In the genomic region with DNA sequence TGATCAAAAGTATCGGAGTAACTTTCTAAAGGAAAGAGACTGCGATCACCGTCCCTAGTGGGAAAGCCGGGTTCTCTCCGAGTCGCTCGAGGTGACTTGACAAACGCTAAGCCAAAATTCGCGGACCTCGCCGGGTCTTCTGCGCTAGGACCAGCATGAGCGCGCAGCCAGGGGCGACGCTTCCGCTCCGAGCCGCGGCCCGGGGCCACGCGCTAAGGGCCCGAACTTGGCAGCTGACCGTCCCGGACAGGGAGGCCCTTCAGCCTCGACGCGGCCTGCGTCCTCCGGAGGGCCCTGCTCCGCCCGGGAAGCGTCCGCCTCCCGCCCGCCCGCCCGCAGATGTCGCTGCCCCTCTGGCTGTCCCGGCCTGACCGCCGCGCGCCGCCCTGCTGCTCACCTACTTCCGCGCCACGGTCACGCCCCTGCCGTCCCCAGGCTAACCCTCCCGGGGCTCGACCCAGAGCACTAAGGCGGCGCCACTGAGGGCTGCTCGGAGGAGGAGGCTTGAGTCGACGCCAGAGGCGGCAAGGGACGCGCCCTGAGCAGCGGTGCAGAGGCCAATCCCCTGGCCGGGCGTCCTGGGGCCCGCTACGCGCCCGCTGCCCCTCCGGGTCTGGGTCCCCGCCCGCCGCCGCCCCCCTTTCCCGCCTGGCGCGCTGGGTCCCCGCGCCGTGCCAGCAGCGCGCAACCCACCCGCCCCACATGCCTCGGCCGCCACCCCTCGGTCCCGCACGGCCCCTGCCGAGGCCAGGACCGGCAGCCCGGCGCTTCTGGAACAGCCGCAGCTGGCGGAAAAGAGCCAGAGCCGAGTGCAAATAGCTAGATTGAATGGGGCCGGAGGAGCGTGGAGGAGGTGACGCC, we compare ENCODE assay signal across 8 cellular contexts. TPM values are rescaled to one million over a fixed set of nuclear protein-coding genes. Genes with fewer than 3 reads are reported as not detected.
A peak's percentile ranks its signal among the peaks of the same experiment; 100 is the strongest.
DNase-seq lines count a peak whose midpoint lies in the region; ATAC-seq and TF ChIP-seq lines count a peak whose summit lies in the region.

No MANE protein-coding gene starts in this region.

- H3K4me1 ChIP-seq in IMR-90 (ENCODE audit: control insufficient read depth, insufficient read depth, low read length) (peaks cover 11% of the 10 kb centered on the region), RWPE2 (ENCODE audit: insufficient read depth, poor library complexity, severe bottlenecking) (no peaks in the 10 kb centered on the region), gastroesophageal sphincter (peaks cover 0 to 35% (median 0%) of the 10 kb centered on the region in 3 donors), thoracic aorta (ENCODE audit: control insufficient read depth in 1 of 2, low read depth in 2 of 2) (peaks cover 8 to 19% of the 10 kb centered on the region in 2 donors)

- peak overlapping the region; percentile 84 for H3K23ac ChIP-seq in IMR-90 (ENCODE audit: low read depth, low read length)

- 0 out of 2 replicates have a peak, but pooled peaks have one; percentile 8 for TF ChIP-seq CTCF in IMR-90 (conservative IDR thresholded peaks at IDR 0.05; ENCODE audit: low read depth, low read length)
- TF ChIP-seq CTCF in RWPE2 (IDR thresholded peaks at IDR 0.05; ENCODE audit: poor library complexity, severe bottlenecking), result peak; percentile 48
- peak in 1 of 4 experiments; percentile 63 for TF ChIP-seq CTCF in gastroesophageal sphincter (IDR thresholded peaks at IDR 0.05)
- TF ChIP-seq CTCF in omental fat pad (IDR thresholded peaks at IDR 0.05), result no peak
- no peak for TF ChIP-seq CTCF in thoracic aorta (IDR thresholded peaks at IDR 0.05)

- H3K9me3 ChIP-seq in IMR-90 (ENCODE audit: control insufficient read depth, insufficient read depth, low read length) (no peaks in the 10 kb centered on the region), RWPE2 (ENCODE audit: severe bottlenecking) (no peaks in the 10 kb centered on the region), gastroesophageal sphincter (no peaks in the 10 kb centered on the region), thoracic aorta (no peaks in the 10 kb centered on the region)

- intact Hi-C loops in IMR-90 (cut with micrococcal nuclease), result loop anchor here (1.0 to 5.0 kb wide), 11 partner anchors 127 to 713 kb away; no protein-coding TSS in a partner anchor

- peak overlapping the region; percentile 95; the same call in 2 of the 3 replicates for H2BK15ac ChIP-seq in IMR-90 (ENCODE audit: low read depth, low read length)

- peak overlapping the region; percentile 94 for H3K56ac ChIP-seq in IMR-90 (ENCODE audit: extremely low read depth, insufficient read depth, low read length)

- peak overlapping the region; percentile 47 for H3K4me3 ChIP-seq in IMR-90 (ENCODE audit: insufficient read depth, low read depth, low read length)
- peak overlapping the region; percentile 64 for H3K4me3 ChIP-seq in RWPE2 (ENCODE audit: severe bottlenecking)
- H3K4me3 ChIP-seq in gastroesophageal sphincter, result peak overlapping the region; percentile 63 to 88
- H3K4me3 ChIP-seq in thoracic aorta, result peak overlapping the region; percentile 95

- 0% methylated on average over 44 of the region's 98 CpGs; no CpG with 5 or more reads in 1 of the 2 experiments for WGBS in IMR-90 (ENCODE audit: extremely low coverage in 2 of 2, insufficient read length in 1 of 2), 2 experiments
- WGBS in gastroesophageal sphincter (ENCODE audit: low coverage in 1 of 2), 2 donors, result 0% methylated on average over 2 of the region's 98 CpGs

- H2AK5ac ChIP-seq in IMR-90 (ENCODE audit: low read depth, low read length), result peak overlapping the region; percentile 26; the same call in 1 of the 2 replicates

- ATAC-seq in GM21447 (IDR thresholded peaks at IDR 0.05; ENCODE audit: unreplicated experiment), result peak; percentile 45
- peak; percentile 59 for ATAC-seq in IMR-90 (ENCODE audit: low read depth)
- peak; percentile 40 for ATAC-seq in RWPE2 (ENCODE audit: low read depth)
- ATAC-seq in gastroesophageal sphincter, result peak; percentile 73
- ATAC-seq in omental fat pad (ENCODE audit: low FRiP score), result peak; percentile 68
- peak; percentile 32 for ATAC-seq in thoracic aorta (ENCODE audit: insufficient number of reproducible peaks, low FRiP score, low read depth)

- dilution Hi-C loops in IMR-90 (cut with HindIII; ENCODE audit: low sequenced_read_pairs, unreplicated experiment), result no loop called here

- H2BK5ac ChIP-seq in IMR-90 (ENCODE audit: low read depth, low read length, poor library complexity, severe bottlenecking), result peak overlapping the region; percentile 93

- no peak for TF ChIP-seq EP300 in gastroesophageal sphincter (IDR thresholded peaks at IDR 0.05)

- H3K9ac ChIP-seq in IMR-90 (ENCODE audit: low read depth, low read length), result peak overlapping the region; percentile 81

- H2BK120ac ChIP-seq in IMR-90 (ENCODE audit: low read depth, low read length), result peak overlapping the region; percentile 90

- H3K14ac ChIP-seq in IMR-90 (replicated peaks; ENCODE audit: low read depth, low read length), result peak overlapping the region; percentile 92

- H2AK9ac ChIP-seq in IMR-90 (replicated peaks; ENCODE audit: low read depth, low read length, poor library complexity), result peak overlapping the region; percentile 88

- TF ChIP-seq POLR2A in IMR-90 (IDR thresholded peaks at IDR 0.05; ENCODE audit: low read depth, low read length) (no peak), gastroesophageal sphincter (IDR thresholded peaks at IDR 0.05) (peak; percentile 36 to 51)

- H3K27me3 ChIP-seq in IMR-90 (ENCODE audit: control insufficient read depth, insufficient read depth, low read length), result no peaks in the 10 kb centered on the region
- H3K27me3 ChIP-seq in RWPE2 (ENCODE audit: insufficient read depth, poor library complexity, severe bottlenecking), result no peaks in the 10 kb centered on the region
- H3K27me3 ChIP-seq in gastroesophageal sphincter, result no peaks in the 10 kb centered on the region
- no peaks in the 10 kb centered on the region for H3K27me3 ChIP-seq in thoracic aorta (replicated peaks; ENCODE audit: insufficient read depth)

- POLR2A ChIA-PET in IMR-90 (lab: Charles Lee; ENCODE audit: unreplicated experiment), result interaction anchor here (0.5 to 1.3 kb wide), 6 partner anchors 27 to 295 kb away, joined by 3 to 4 read pairs (median 4); no protein-coding TSS in a partner anchor

- CTCF ChIA-PET in IMR-90 (lab: Yijun Ruan, JAX), result interaction anchor here (0.6 to 2.5 kb wide), 7 partner anchors 13 to 722 kb away, joined by 3 to 12 read pairs (median 3); no protein-coding TSS in a partner anchor

- peak overlapping the region; percentile 88 for H2BK20ac ChIP-seq in IMR-90 (ENCODE audit: low read depth, low read length)

- H3K36me3 ChIP-seq in IMR-90 (ENCODE audit: control insufficient read depth, insufficient read depth, low read length) (peaks cover 18% of the 10 kb centered on the region), RWPE2 (ENCODE audit: low read depth) (peaks cover 10% of the 10 kb centered on the region), gastroesophageal sphincter (peaks cover 0 to 11% of the 10 kb centered on the region in 2 donors), thoracic aorta (no peaks in the 10 kb centered on the region)

- peaks cover 17% of the 10 kb centered on the region for H3K9me1 ChIP-seq in IMR-90 (ENCODE audit: insufficient read depth, low read length)

- H4K5ac ChIP-seq in IMR-90 (ENCODE audit: low read depth, low read length), result peak overlapping the region; percentile 49

- peak overlapping the region; percentile 79 to 90 for H4K8ac ChIP-seq in IMR-90 (ENCODE audit: low read depth in 2 of 2, low read length in 2 of 2)

- peak overlapping the region; percentile 77 for H3K18ac ChIP-seq in IMR-90 (ENCODE audit: low read depth, low read length)

- peak overlapping the region; percentile 92 for H3K27ac ChIP-seq in IMR-90 (ENCODE audit: insufficient read depth, low read length)
- peak overlapping the region; percentile 85 for H3K27ac ChIP-seq in RWPE2 (ENCODE audit: poor library complexity, severe bottlenecking)
- H3K27ac ChIP-seq in gastroesophageal sphincter, result peak overlapping the region; percentile 94 to 99 (median 98)
- H3K27ac ChIP-seq in thoracic aorta, result peak overlapping the region; percentile 98 to 100

- peak; percentile 97 for DNase-seq in DMS53 (lab: John Stamatoyannopoulos, UW)
- DNase-seq in IMR-90, result peak; percentile 65
- DNase-seq in RWPE2 (ENCODE audit: low spot score), result peak; percentile 58
- DNase-seq in activated effector memory CD4-positive, alpha-beta T cell treated with anti-CD3 and anti-CD28 coated beads, Interleukin-2, amount 50 U/mL, for 16 hours, result peak; percentile 93
- DNase-seq in omental fat pad (ENCODE audit: low spot score), result no peak
- peak; percentile 43 for DNase-seq in thoracic aorta (ENCODE audit: low spot score)

- H4K20me1 ChIP-seq in IMR-90 (ENCODE audit: insufficient read depth, low read length), result peaks cover 41% of the 10 kb centered on the region

- in situ Hi-C loops in IMR-90 (cut with MboI; ENCODE audit: low sequenced_read_pairs), result loop anchor here (5.0 to 25.0 kb wide), 4 partner anchors 252 to 895 kb away; no protein-coding TSS in a partner anchor

- peak overlapping the region; percentile 93 for H3K4ac ChIP-seq in IMR-90 (ENCODE audit: low read depth, low read length)

- H3K79me1 ChIP-seq in IMR-90 (ENCODE audit: low read depth in 1 of 2, low read length in 2 of 2), result peaks cover 8 to 37% of the 10 kb centered on the region in 2 experiments; a peak in 3 of 4 replicates

- no TSS peak for BruUV-seq in IMR-90 (replicated peaks; lab: Mats Ljungman, UMichigan)

- H3K4me2 ChIP-seq in IMR-90 (ENCODE audit: low read depth, low read length), result peak overlapping the region; percentile 82

- peak; percentile 46 for TF ChIP-seq RAD21 in IMR-90 (IDR thresholded peaks at IDR 0.05; ENCODE audit: low read length)

- H4K91ac ChIP-seq in IMR-90 (ENCODE audit: insufficient read depth, low read depth, low read length), result peak overlapping the region; percentile 90

- peak overlapping the region; percentile 93 for H2AFZ ChIP-seq in IMR-90 (replicated peaks; ENCODE audit: low read length, poor library complexity)

TF ChIP-seq in IMR-90, 13 proteins besides CTCF, POLR2A, EP300 and RAD21:
- TF ChIP-seq SMC3 (IDR thresholded peaks at IDR 0.05; ENCODE audit: low read depth, low read length) (peak; percentile 19; the same call in 1 of the 2 replicates), MAZ (IDR thresholded peaks at IDR 0.05; ENCODE audit: borderline replicate concordance, low read depth, low read length) (no peak)

RNA-seq across cellular contexts. Expression of a gene that starts 0.9 kb away (rescaled TPM):
- total RNA-seq in IMR-90 (2012; rRNA removed), result 59.1 and 71.4 TPM in 2 replicates
- 41.7 and 44.8 TPM in 2 replicates for polyA plus RNA-seq in IMR-90 (2012; rRNA removed)
- polyA plus RNA-seq in IMR-90 (2012; cell fraction: cytosol; rRNA removed), result 23.4 and 35.1 TPM in 2 replicates
- 32.9 and 43.8 TPM in 2 replicates for polyA plus RNA-seq in IMR-90 (2012; cell fraction: nucleus; rRNA removed; ENCODE audit: low replicate concordance)
- total RNA-seq in gastroesophageal sphincter, result 10 to 100 TPM in 1 of 4 donors, 1 to 10 TPM in 3; 3.5 to 12.0 (median 5.3) TPM
- 10 to 100 TPM in 2 of 4 donors, 1 to 10 TPM in 2; 3.1 to 13.0 (median 10.2) TPM for total RNA-seq in omental fat pad
- total RNA-seq in thoracic aorta, result 10 to 100 TPM in 1 of 2 donors, 1 to 10 TPM in 1; 2.3 to 10.4 TPM

Comparison
In these comparisons a context has a peak if more than half of its experiments do, and no peak if none do; other contexts are left out.
1. CTCF ChIP-seq: peak in IMR-90 (single experiment) and RWPE2 (single experiment); none in omental fat pad (0 of 3) and thoracic aorta (single experiment).
2. Peak in every context shown above with its lines, with median percentiles within 50 percentile points of each other: ATAC-seq, H3K27ac ChIP-seq and H3K4me3 ChIP-seq.